9 cellular contexts compared by ENCODE assay signal in the genomic region with DNA sequence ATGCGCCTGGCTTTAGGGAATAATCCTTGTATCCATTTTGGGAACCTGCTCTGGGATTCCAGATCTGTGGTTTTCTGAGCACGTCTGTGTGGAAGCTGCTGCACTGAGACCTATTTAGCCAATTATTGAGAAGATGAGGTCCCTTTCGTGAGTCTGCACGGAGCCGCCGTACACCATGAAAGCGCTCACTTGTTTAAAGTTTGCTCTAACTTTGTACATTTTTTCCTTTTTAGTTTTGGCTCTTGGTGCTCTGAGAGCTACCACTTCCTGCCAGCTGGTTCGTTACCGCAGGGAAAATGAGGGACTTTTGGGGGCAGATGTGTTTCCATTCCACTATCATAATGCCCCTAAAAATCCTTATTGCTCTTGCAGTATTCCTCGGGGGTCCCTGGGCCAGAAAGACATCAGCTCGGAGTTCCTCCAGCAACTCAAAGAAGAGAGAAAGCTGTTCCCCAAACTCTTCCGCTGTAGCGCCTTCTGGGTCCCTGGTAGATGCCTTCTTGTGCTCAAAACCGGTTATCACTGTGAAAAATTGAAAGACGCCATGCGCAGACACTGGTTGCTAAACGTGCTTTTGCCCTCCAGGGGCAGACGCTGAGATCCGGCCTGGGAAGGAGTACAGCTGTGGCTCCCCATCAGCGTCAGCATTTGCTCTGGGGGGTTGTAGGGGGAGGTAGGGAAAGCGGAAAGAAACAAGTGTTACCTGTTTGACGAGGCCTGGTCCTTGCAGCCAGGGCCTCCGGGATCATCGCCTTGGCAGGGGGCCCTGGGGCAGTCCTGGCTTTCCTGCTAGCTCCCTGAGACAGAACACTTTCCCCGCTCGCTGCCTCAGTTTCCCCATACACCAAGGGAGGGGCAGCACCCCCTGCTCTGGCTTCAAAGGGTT.
DNase-seq lines count a peak whose midpoint lies in the region; ATAC-seq, FAIRE-seq and TF ChIP-seq lines count a peak whose summit lies in the region.
"Had no signal": no experiment of that assay in that cellular context is flagged by ENCODE, and none has a peak within 500 bp of the region (broad histone marks: within the 10 kb centered on the region; RNA-seq: fewer than 3 reads in every experiment).

No MANE protein-coding gene starts in this region.

- H3K36me3 ChIP-seq in OCI-LY7 (ENCODE audit: insufficient read depth, low read length), result peaks cover 30% of the 10 kb centered on the region
- H3K36me3 ChIP-seq in spleen, result no peaks in the 10 kb centered on the region

- peaks cover 0 to 22% of the 10 kb centered on the region in 2 donors for H3K27me3 Mint-ChIP-seq in effector memory CD8-positive, alpha-beta T cell

- BruUV-seq in OCI-LY7 (replicated peaks; lab: Mats Ljungman, UMichigan), result no TSS peak

- peak overlapping the region; percentile 59 to 65 for H3K4me3 Mint-ChIP-seq in effector memory CD8-positive, alpha-beta T cell
- H3K4me3 Mint-ChIP-seq: dendritic cell treated with granulocyte-macrophage colony-stimulating factor and Interleukin-4, amounts not matched to agents 40 ng/mL and 50 ng/mL, for 4 days had no signal

- H3K4me3 ChIP-seq in OCI-LY7 (ENCODE audit: low read depth, low read length, poor library complexity, severe bottlenecking) (peak overlapping the region; percentile 99), spleen (peak overlapping the region in 1 of 8 donors; percentile 40)

- peak overlapping the region; percentile 81 to 88 for H3K27ac Mint-ChIP-seq in effector memory CD8-positive, alpha-beta T cell
- H3K27ac Mint-ChIP-seq: dendritic cell treated with granulocyte-macrophage colony-stimulating factor and Interleukin-4, amounts not matched to agents 40 ng/mL and 50 ng/mL, for 4 days had no signal

- in situ Hi-C loops in ACHN (cut with HindIII; ENCODE audit: low pct_ligation_motif_present, low pct_unique_long_range_greater_than_20kb, low sequenced_read_pairs), result no loop called here

- POLR2A ChIA-PET in OCI-LY7 (lab: Charles Lee), result interaction anchor here (0.6 to 2.8 kb wide), 5 partner anchors 8 to 324 kb away, joined by 3 to 24 read pairs (median 5); no protein-coding TSS in a partner anchor

- CTCF ChIA-PET in OCI-LY7 (lab: Charles Lee; ENCODE audit: unreplicated experiment), result interaction anchor here (2.5 kb wide), 1 partner anchor 67 kb away, joined by 9 read pairs; no protein-coding TSS in a partner anchor

- 36 to 54% (median 39%) methylated on average over 25 to 26 of the region's 26 CpGs for WGBS in spleen, 5 donors

- peaks cover 100% of the 10 kb centered on the region for H3K79me2 ChIP-seq in OCI-LY7 (ENCODE audit: insufficient read depth, low read depth, low read length)

- H4K20me1 ChIP-seq in OCI-LY7 (ENCODE audit: insufficient read depth, low read length), result peaks cover 18% of the 10 kb centered on the region; the same call in 1 of the 2 replicates

- H3K4me1 Mint-ChIP-seq in effector memory CD8-positive, alpha-beta T cell (ENCODE audit: low read depth in 2 of 2), result peaks cover 5 to 11% of the 10 kb centered on the region in 2 donors

- H3K27me3 ChIP-seq in spleen (replicated peaks in 1 of 7), result peaks cover 0 to 4% (median 0%) of the 10 kb centered on the region in 7 donors

- intact Hi-C loops in OCI-LY7 (cut with micrococcal nuclease; ENCODE audit: unreplicated experiment) (loop anchor here (1.0 to 2.0 kb wide), 2 partner anchors 46 to 68 kb away; no protein-coding TSS in a partner anchor), spleen (cut with DNase I; ENCODE audit: low total_unique reads) (no loop called here)

- peak overlapping the region; percentile 93 for H3K4me2 ChIP-seq in OCI-LY7 (ENCODE audit: low read length)

- peak; percentile 68 for TF ChIP-seq CTCF in OCI-LY7 (conservative IDR thresholded peaks at IDR 0.05; ENCODE audit: low read length)
- TF ChIP-seq CTCF in spleen (IDR thresholded peaks at IDR 0.05 in 8 of 11, conservative IDR thresholded peaks at IDR 0.05 in 3 of 11), result no peak
- no peak for TF ChIP-seq CTCF in D721Med (IDR thresholded peaks at IDR 0.05; ENCODE audit: insufficient read depth, missing control alignments)

- no peak overlapping the region for H2AFZ ChIP-seq in OCI-LY7 (ENCODE audit: low read length)

- H3K36me3 Mint-ChIP-seq in effector memory CD8-positive, alpha-beta T cell (ENCODE audit: insufficient read depth), result peaks cover 5% of the 10 kb centered on the region

- TF ChIP-seq POLR2A in GM12892 (IDR thresholded peaks at IDR 0.05; ENCODE audit: low read depth, low read length), result peak; percentile 31; the same call in 1 of the 2 replicates
- TF ChIP-seq POLR2A in spleen (IDR thresholded peaks at IDR 0.05), result no peak

- FAIRE-seq in GM12892 (lab: Jason Lieb, UNC), result peak; percentile 51
- FAIRE-seq in D721Med (lab: Jason Lieb, UNC), result no peak

- H3K27ac ChIP-seq in OCI-LY7 (ENCODE audit: low read depth, low read length, poor library complexity, severe bottlenecking) (peak overlapping the region; percentile 94), spleen (peak overlapping the region in 3 of 8 donors; percentile 10 to 26 (median 15))

- ATAC-seq in effector memory CD8-positive, alpha-beta T cell (replicated peaks), result no peak

- DNase-seq in GM12892 (ENCODE audit: insufficient read length) (no peak), OCI-LY7 (ENCODE audit: low spot score) (peak; percentile 89), spleen (peak; percentile 68), D721Med (ENCODE audit: insufficient read length, low spot score) (no peak), HUDEP-2 (lab: John Stamatoyannopoulos, UW; ENCODE audit: unreplicated experiment in 76 of 76) (no peak), ACHN (no peak), NOMO-1 treated with DMSO at 0.1 percent for 48 hours (lab: John Stamatoyannopoulos, UW; ENCODE audit: unreplicated experiment) (no peak)
- DNase-seq in effector memory CD8-positive, alpha-beta T cell, result no peak

- H3K4me1 ChIP-seq in OCI-LY7 (ENCODE audit: insufficient read depth, low read length, poor library complexity, severe bottlenecking) (peaks cover 87% of the 10 kb centered on the region), spleen (peaks cover 0 to 31% (median 22%) of the 10 kb centered on the region in 6 donors)

- H3K9me2 ChIP-seq in OCI-LY7 (ENCODE audit: insufficient read depth, low read length), result no peaks in the 10 kb centered on the region

- no peaks in the 10 kb centered on the region for H3K9me3 Mint-ChIP-seq in effector memory CD8-positive, alpha-beta T cell
- H3K9me3 Mint-ChIP-seq: dendritic cell treated with granulocyte-macrophage colony-stimulating factor and Interleukin-4, amounts not matched to agents 40 ng/mL and 50 ng/mL, for 4 days had no signal

- no peaks in the 10 kb centered on the region for H3K9me3 ChIP-seq in OCI-LY7 (ENCODE audit: low read length)
- H3K9me3 ChIP-seq in spleen, result no peaks in the 10 kb centered on the region

Comparison
In these comparisons a context has a peak if more than half of its experiments do, and no peak if none do; other contexts are left out.
1. DNase-seq: peak in OCI-LY7 (single experiment) and spleen (single experiment); none in GM12892 (single experiment), effector memory CD8-positive, alpha-beta T cell (0 of 3), D721Med (single experiment), HUDEP-2 (0 of 76), ACHN (single experiment) and NOMO-1 treated with DMSO at 0.1 percent for 48 hours (single experiment).